ENCODE assay signal across 2 cellular contexts in the genomic region with DNA sequence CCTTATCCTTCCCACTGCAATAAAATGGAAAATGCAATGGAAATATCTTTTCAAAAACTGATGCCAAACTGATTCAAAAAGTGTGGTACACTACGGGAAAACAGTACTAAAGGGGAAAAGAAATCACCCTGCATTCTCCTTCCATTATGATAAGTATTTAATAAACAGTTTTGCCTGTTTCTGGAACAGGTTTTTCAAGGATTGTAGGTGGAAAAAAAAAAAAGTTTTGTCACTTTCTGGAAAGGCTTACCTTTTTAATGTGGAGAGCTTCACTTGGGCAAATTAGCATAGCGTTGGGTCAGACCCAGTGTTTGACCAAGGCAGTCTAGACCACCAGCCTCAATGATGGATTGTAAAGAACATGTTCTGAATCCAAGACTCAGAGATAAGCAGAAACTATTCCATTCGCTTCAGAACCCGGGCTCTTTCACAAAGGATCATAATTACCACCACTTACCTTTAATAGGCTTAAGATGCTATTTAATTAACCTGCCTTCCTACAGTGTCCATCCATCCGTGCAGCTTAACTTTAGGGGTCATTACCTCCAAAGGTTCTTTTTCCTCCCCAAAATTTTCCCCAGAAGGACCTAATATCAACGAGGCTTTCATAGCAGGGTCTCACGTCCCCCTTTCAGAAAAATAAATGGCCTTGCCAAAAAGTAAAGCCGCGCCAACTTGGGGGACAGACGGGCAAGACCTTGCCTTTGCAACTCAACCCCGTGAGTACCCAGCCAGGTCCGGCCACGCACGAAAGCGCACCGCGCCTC.
TF ChIP-seq lines count a peak whose summit lies in the region.

No MANE protein-coding gene starts in this region.

TF ChIP-seq in A549, 52 proteins besides CTCF, POLR2A, EP300 and RAD21 (continued from another document):
- no peak for TF ChIP-seq E2F6 (IDR thresholded peaks at IDR 0.05; ENCODE audit: borderline replicate concordance, low read depth)

TF ChIP-seq in GM12878, 131 proteins besides CTCF, POLR2A, EP300 and RAD21 (continued from another document):
- TF ChIP-seq MLLT1 (IDR thresholded peaks at IDR 0.05) (no peak), EGR1 (IDR thresholded peaks at IDR 0.05; ENCODE audit: borderline replicate concordance in 1 of 2, low read depth in 2 of 2, low read length in 2 of 2) (no peak), BACH1 (IDR thresholded peaks at IDR 0.05; ENCODE audit: borderline replicate concordance) (no peak), BMI1 (IDR thresholded peaks at IDR 0.05; ENCODE audit: borderline replicate concordance) (no peak), SPI1 (IDR thresholded peaks at IDR 0.05; ENCODE audit: borderline replicate concordance, insufficient read depth, low read depth, low read length) (no peak)
